ENCODE assay signal across 8 cellular contexts in genomic region chr1:35807614-35808375, GRCh38. TPM values are rescaled to one million over a fixed set of nuclear protein-coding genes. Genes with fewer than 3 reads are reported as not detected.
DNase-seq lines count a peak whose midpoint lies in the region; ATAC-seq and TF ChIP-seq lines count a peak whose summit lies in the region.

Gene AGO4 (plus strand): TSS chr1:35808016. CDS start chr1:35808417, 401 bp downstream.

- peak within 1 kb of the TSS; percentile 91 to 99 (median 98) for H3K27ac ChIP-seq in upper lobe of left lung

- peak within 1 kb of the TSS; percentile 75 to 93 (median 78) for H3K4me3 ChIP-seq in upper lobe of left lung

- no peaks in the 10 kb centered on the region for H3K9me3 Mint-ChIP-seq in activated naive CD8-positive, alpha-beta T cell treated with anti-CD3 and anti-CD28 coated beads, Interleukin-2, amount 50 U/mL, for 24 hours
- H3K9me3 Mint-ChIP-seq in glutamatergic neuron (ENCODE audit: unreplicated experiment) = peaks cover 8% of the 10 kb centered on the region
- no peaks in the 10 kb centered on the region for H3K9me3 Mint-ChIP-seq in neural crest cell

- peak within 1 kb of the TSS; percentile 85 for H3K4me3 Mint-ChIP-seq in activated naive CD8-positive, alpha-beta T cell treated with anti-CD3 and anti-CD28 coated beads, Interleukin-2, amount 50 U/mL, for 24 hours
- peak within 1 kb of the TSS; percentile 98 for H3K4me3 Mint-ChIP-seq in glutamatergic neuron (ENCODE audit: unreplicated experiment)
- peak within 1 kb of the TSS; percentile 98 for H3K4me3 Mint-ChIP-seq in neural crest cell

- no peak for TF ChIP-seq EP300 in upper lobe of left lung (IDR thresholded peaks at IDR 0.05)

- DNase-seq in Caki2 (ENCODE audit: low read depth) (peak; percentile 54), RPMI8226 (peak; percentile 45), glutamatergic neuron (peak; percentile 76), neural crest cell (ENCODE audit: low read depth, low spot score) (peak; percentile 61), upper lobe of left lung (peak; percentile 70 to 93)
- peak; percentile 46 for DNase-seq in activated naive CD8-positive, alpha-beta T cell treated with anti-CD3 and anti-CD28 coated beads, Interleukin-2, amount 50 U/mL, for 24 hours

- peaks cover 30 to 49% (median 36%) of the 10 kb centered on the region in 4 donors for H3K4me1 ChIP-seq in upper lobe of left lung

- H3K27me3 ChIP-seq in upper lobe of left lung = no peaks in the 10 kb centered on the region

- no peaks in the 10 kb centered on the region for H3K9me3 ChIP-seq in upper lobe of left lung

- H3K4me1 Mint-ChIP-seq in activated naive CD8-positive, alpha-beta T cell treated with anti-CD3 and anti-CD28 coated beads, Interleukin-2, amount 50 U/mL, for 24 hours = peaks cover 32% of the 10 kb centered on the region
- H3K4me1 Mint-ChIP-seq in glutamatergic neuron (ENCODE audit: low read depth, unreplicated experiment) = peaks cover 4% of the 10 kb centered on the region
- peaks cover 27% of the 10 kb centered on the region for H3K4me1 Mint-ChIP-seq in neural crest cell

- H3K36me3 ChIP-seq in upper lobe of left lung = no peaks in the 10 kb centered on the region

- H3K27me3 Mint-ChIP-seq in activated naive CD8-positive, alpha-beta T cell treated with anti-CD3 and anti-CD28 coated beads, Interleukin-2, amount 50 U/mL, for 24 hours = no peaks in the 10 kb centered on the region
- H3K27me3 Mint-ChIP-seq in glutamatergic neuron (ENCODE audit: unreplicated experiment) (peaks cover 3% of the 10 kb centered on the region), neural crest cell (ENCODE audit: low read depth) (no peaks in the 10 kb centered on the region)

- in situ Hi-C loops in Caki2 (cut with HindIII; ENCODE audit: low pct_unique_long_range_greater_than_20kb, low sequenced_read_pairs) = no loop called here

- TF ChIP-seq CTCF in glutamatergic neuron (IDR thresholded peaks at IDR 0.05; ENCODE audit: partially characterized antibody, unreplicated experiment) = no peak
- no peak for TF ChIP-seq CTCF in neural crest cell (conservative IDR thresholded peaks at IDR 0.05)
- peak in 5 of 6 experiments; percentile 23 to 56 (median 35) for TF ChIP-seq CTCF in upper lobe of left lung (IDR thresholded peaks at IDR 0.05)

- peak; percentile 52 for ATAC-seq in HG02798 (IDR thresholded peaks at IDR 0.05; ENCODE audit: poor library complexity, unreplicated experiment)
- ATAC-seq in activated naive CD8-positive, alpha-beta T cell treated with anti-CD3 and anti-CD28 coated beads, Interleukin-2, amount 50 U/mL, for 24 hours = peak; percentile 48
- ATAC-seq in upper lobe of left lung (ENCODE audit: low FRiP score in 2 of 2) = peak; percentile 86 to 87
- ATAC-seq in GM21515 (IDR thresholded peaks at IDR 0.05; ENCODE audit: unreplicated experiment) = no peak

- TF ChIP-seq POLR2A in upper lobe of left lung (IDR thresholded peaks at IDR 0.05) = peak in 1 of 4 donors; percentile 68

- H3K36me3 Mint-ChIP-seq in activated naive CD8-positive, alpha-beta T cell treated with anti-CD3 and anti-CD28 coated beads, Interleukin-2, amount 50 U/mL, for 24 hours (ENCODE audit: low read depth) = no peaks in the 10 kb centered on the region
- no peaks in the 10 kb centered on the region for H3K36me3 Mint-ChIP-seq in glutamatergic neuron (ENCODE audit: unreplicated experiment)
- H3K36me3 Mint-ChIP-seq in neural crest cell (ENCODE audit: low read depth) = no peaks in the 10 kb centered on the region

- H3K27ac Mint-ChIP-seq in activated naive CD8-positive, alpha-beta T cell treated with anti-CD3 and anti-CD28 coated beads, Interleukin-2, amount 50 U/mL, for 24 hours = peak within 1 kb of the TSS; percentile 82
- H3K27ac Mint-ChIP-seq in glutamatergic neuron (ENCODE audit: unreplicated experiment) (peak within 1 kb of the TSS; percentile 96), neural crest cell (ENCODE audit: unreplicated experiment) (peak within 1 kb of the TSS; percentile 97)

- 3 to 12% methylated on average over 10 to 28 of the region's 94 CpGs for WGBS in upper lobe of left lung, 2 donors

RNA-seq across cellular contexts. Expression of gene AGO4, which starts in this region (rescaled TPM):
- 1.4 and 1.9 TPM in 2 replicates for total RNA-seq in Caki2 (2014; rRNA removed; shearing (Covaris generic); ENCODE audit: low replicate concordance)
- 20.8 TPM for total RNA-seq in glutamatergic neuron (ENCODE audit: unreplicated experiment)
- 13.8 and 17.1 TPM in 2 replicates for total RNA-seq in neural crest cell
- total RNA-seq in upper lobe of left lung = 10 to 100 TPM; 18.6 to 32.5 (median 26.1) TPM

Comparison
In these comparisons a context has a peak if more than half of its experiments do, and no peak if none do; other contexts are left out.
1. CTCF ChIP-seq: peak in upper lobe of left lung (5 of 6); none in glutamatergic neuron (single experiment) and neural crest cell (single experiment).
2. Peak in every context shown above with its lines, with median percentiles within 50 percentile points of each other: DNase-seq, H3K27ac Mint-ChIP-seq and H3K4me3 Mint-ChIP-seq.